Comparison of ENCODE assay signal across 1 cellular context in genomic region chr13:38636756-38637155, GRCh38.
TF ChIP-seq lines count a peak whose summit lies in the region.

No MANE protein-coding gene starts in this region.

TF ChIP-seq in GM23338, 12 proteins besides CTCF, POLR2A, EP300 and RAD21:
- TF ChIP-seq, protein P1, sequence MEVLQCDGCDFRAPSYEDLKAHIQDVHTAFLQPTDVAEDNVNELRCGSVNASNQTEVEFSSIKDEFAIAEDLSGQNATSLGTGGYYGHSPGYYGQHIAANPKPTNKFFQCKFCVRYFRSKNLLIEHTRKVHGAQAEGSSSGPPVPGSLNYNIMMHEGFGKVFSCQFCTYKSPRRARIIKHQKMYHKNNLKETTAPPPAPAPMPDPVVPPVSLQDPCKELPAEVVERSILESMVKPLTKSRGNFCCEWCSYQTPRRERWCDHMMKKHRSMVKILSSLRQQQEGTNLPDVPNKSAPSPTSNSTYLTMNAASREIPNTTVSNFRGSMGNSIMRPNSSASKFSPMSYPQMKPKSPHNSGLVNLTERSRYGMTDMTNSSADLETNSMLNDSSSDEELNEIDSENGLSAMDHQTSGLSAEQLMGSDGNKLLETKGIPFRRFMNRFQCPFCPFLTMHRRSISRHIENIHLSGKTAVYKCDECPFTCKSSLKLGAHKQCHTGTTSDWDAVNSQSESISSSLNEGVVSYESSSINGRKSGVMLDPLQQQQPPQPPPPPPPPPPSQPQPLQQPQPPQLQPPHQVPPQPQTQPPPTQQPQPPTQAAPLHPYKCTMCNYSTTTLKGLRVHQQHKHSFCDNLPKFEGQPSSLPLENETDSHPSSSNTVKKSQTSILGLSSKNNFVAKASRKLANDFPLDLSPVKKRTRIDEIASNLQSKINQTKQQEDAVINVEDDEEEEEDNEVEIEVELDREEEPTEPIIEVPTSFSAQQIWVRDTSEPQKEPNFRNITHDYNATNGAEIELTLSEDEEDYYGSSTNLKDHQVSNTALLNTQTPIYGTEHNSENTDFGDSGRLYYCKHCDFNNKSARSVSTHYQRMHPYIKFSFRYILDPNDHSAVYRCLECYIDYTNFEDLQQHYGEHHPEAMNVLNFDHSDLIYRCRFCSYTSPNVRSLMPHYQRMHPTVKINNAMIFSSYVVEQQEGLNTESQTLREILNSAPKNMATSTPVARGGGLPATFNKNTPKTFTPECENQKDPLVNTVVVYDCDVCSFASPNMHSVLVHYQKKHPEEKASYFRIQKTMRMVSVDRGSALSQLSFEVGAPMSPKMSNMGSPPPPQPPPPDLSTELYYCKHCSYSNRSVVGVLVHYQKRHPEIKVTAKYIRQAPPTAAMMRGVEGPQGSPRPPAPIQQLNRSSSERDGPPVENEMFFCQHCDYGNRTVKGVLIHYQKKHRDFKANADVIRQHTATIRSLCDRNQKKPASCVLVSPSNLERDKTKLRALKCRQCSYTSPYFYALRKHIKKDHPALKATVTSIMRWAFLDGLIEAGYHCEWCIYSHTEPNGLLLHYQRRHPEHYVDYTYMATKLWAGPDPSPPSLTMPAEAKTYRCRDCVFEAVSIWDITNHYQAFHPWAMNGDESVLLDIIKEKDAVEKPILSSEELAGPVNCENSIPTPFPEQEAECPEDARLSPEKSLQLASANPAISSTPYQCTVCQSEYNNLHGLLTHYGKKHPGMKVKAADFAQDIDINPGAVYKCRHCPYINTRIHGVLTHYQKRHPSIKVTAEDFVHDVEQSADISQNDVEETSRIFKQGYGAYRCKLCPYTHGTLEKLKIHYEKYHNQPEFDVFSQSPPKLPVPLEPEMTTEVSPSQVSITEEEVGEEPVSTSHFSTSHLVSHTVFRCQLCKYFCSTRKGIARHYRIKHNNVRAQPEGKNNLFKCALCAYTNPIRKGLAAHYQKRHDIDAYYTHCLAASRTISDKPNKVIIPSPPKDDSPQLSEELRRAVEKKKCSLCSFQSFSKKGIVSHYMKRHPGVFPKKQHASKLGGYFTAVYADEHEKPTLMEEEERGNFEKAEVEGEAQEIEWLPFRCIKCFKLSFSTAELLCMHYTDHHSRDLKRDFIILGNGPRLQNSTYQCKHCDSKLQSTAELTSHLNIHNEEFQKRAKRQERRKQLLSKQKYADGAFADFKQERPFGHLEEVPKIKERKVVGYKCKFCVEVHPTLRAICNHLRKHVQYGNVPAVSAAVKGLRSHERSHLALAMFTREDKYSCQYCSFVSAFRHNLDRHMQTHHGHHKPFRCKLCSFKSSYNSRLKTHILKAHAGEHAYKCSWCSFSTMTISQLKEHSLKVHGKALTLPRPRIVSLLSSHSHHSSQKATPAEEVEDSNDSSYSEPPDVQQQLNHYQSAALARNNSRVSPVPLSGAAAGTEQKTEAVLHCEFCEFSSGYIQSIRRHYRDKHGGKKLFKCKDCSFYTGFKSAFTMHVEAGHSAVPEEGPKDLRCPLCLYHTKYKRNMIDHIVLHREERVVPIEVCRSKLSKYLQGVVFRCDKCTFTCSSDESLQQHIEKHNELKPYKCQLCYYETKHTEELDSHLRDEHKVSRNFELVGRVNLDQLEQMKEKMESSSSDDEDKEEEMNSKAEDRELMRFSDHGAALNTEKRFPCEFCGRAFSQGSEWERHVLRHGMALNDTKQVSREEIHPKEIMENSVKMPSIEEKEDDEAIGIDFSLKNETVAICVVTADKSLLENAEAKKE (CRISPR knock-in tag; IDR thresholded peaks at IDR 0.05) = no peak
- TF ChIP-seq CREB1 (CRISPR knock-in tag; IDR thresholded peaks at IDR 0.05; ENCODE audit: low read depth) (no peak), STAT1 (IDR thresholded peaks at IDR 0.05; ENCODE audit: unreplicated experiment) (no peak), NANOG (IDR thresholded peaks at IDR 0.05; ENCODE audit: borderline replicate concordance) (no peak), EZH2phosphoT487 (IDR thresholded peaks at IDR 0.05; ENCODE audit: unreplicated experiment) (no peak), ZNF114 (CRISPR knock-in tag; IDR thresholded peaks at IDR 0.05) (no peak), ETS1 (IDR thresholded peaks at IDR 0.05) (no peak), POLR2AphosphoS5 (IDR thresholded peaks at IDR 0.05; ENCODE audit: low read depth) (no peak), ZNF331 (CRISPR knock-in tag; IDR thresholded peaks at IDR 0.05; ENCODE audit: low read depth) (no peak), EZH2 (IDR thresholded peaks at IDR 0.05; ENCODE audit: low read depth, unreplicated experiment) (no peak), JUNB (IDR thresholded peaks at IDR 0.05; ENCODE audit: unreplicated experiment) (no peak)
- TF ChIP-seq, protein P2, sequence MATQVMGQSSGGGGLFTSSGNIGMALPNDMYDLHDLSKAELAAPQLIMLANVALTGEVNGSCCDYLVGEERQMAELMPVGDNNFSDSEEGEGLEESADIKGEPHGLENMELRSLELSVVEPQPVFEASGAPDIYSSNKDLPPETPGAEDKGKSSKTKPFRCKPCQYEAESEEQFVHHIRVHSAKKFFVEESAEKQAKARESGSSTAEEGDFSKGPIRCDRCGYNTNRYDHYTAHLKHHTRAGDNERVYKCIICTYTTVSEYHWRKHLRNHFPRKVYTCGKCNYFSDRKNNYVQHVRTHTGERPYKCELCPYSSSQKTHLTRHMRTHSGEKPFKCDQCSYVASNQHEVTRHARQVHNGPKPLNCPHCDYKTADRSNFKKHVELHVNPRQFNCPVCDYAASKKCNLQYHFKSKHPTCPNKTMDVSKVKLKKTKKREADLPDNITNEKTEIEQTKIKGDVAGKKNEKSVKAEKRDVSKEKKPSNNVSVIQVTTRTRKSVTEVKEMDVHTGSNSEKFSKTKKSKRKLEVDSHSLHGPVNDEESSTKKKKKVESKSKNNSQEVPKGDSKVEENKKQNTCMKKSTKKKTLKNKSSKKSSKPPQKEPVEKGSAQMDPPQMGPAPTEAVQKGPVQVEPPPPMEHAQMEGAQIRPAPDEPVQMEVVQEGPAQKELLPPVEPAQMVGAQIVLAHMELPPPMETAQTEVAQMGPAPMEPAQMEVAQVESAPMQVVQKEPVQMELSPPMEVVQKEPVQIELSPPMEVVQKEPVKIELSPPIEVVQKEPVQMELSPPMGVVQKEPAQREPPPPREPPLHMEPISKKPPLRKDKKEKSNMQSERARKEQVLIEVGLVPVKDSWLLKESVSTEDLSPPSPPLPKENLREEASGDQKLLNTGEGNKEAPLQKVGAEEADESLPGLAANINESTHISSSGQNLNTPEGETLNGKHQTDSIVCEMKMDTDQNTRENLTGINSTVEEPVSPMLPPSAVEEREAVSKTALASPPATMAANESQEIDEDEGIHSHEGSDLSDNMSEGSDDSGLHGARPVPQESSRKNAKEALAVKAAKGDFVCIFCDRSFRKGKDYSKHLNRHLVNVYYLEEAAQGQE (IDR thresholded peaks at IDR 0.05; ENCODE audit: unreplicated experiment) = no peak
